ENCODE assay signal across 8 cellular contexts in genomic region chr13:99606322-99607089, GRCh38. TPM values are rescaled to one million over a fixed set of nuclear protein-coding genes. Genes with fewer than 3 reads are reported as not detected.
DNase-seq lines count a peak whose midpoint lies in the region; ATAC-seq and TF ChIP-seq lines count a peak whose summit lies in the region.

CLYBL (plus strand) TSS chr13:99606690.

- H3K36me3 Mint-ChIP-seq in natural killer cell = no peaks in the 10 kb centered on the region

- H3K4me3 Mint-ChIP-seq in natural killer cell = peak within 1 kb of the TSS; percentile 89

- H3K27me3 Mint-ChIP-seq in natural killer cell (ENCODE audit: low read depth in 2 of 2) = peaks cover 0 to 4% of the 10 kb centered on the region in 2 donors

- peaks cover 23 to 25% of the 10 kb centered on the region in 2 donors for H3K4me1 Mint-ChIP-seq in natural killer cell

- H3K79me2 ChIP-seq in fibroblast of lung (ENCODE audit: control insufficient read depth, insufficient read depth, low read length) = no peaks in the 10 kb centered on the region

- H3K4me1 ChIP-seq in Peyer's patch (peaks cover 0 to 6% (median 4%) of the 10 kb centered on the region in 4 donors), fibroblast of lung (ENCODE audit: control insufficient read depth, extremely low read depth, insufficient read depth, low read length) (no peaks in the 10 kb centered on the region)

- H3K27ac Mint-ChIP-seq in natural killer cell = peak within 1 kb of the TSS; percentile 78 to 88

- DNase-seq in DMS153 treated with DMSO at 0.1 percent for 48 hours (lab: John Stamatoyannopoulos, UW; ENCODE audit: unreplicated experiment) (peak; percentile 66), HuH-7 (ENCODE audit: low spot score) (peak; percentile 52), Peyer's patch (peak; percentile 91 to 96 (median 94)), fibroblast of lung (ENCODE audit: low read depth in 2 of 2) (peak; percentile 77 to 80), natural killer cell (peak; percentile 87)
- DNase-seq in activated T-helper 1 cell treated with anti-CD3 and anti-CD28 coated beads, Interleukin-2, amount 50 U/mL, for 16 hours (ENCODE audit: low read depth in 1 of 2, low spot score in 1 of 2) = peak; percentile 86 to 87
- peak; percentile 88 for DNase-seq in stimulated activated naive CD4-positive, alpha-beta T cell treated with Interleukin-2 at 50 U/mL for 16 hours (lab: John Stamatoyannopoulos, UW)

- peak; percentile 77 to 82 for TF ChIP-seq POLR2A in Peyer's patch (IDR thresholded peaks at IDR 0.05)

- TF ChIP-seq CTCF in Peyer's patch (IDR thresholded peaks at IDR 0.05) (no peak), fibroblast of lung (conservative IDR thresholded peaks at IDR 0.05 in 1 of 2, IDR thresholded peaks at IDR 0.05 in 1 of 2; ENCODE audit: low read depth in 1 of 2, low read length in 2 of 2) (no peak), natural killer cell (IDR thresholded peaks at IDR 0.05) (no peak)

- H3K27ac ChIP-seq in Peyer's patch (peak within 1 kb of the TSS; percentile 89 to 95 (median 92)), fibroblast of lung (ENCODE audit: insufficient read depth, low read length) (no peak within 1 kb of the TSS)

- peak within 1 kb of the TSS; percentile 71 to 91 (median 80) for H3K4me3 ChIP-seq in Peyer's patch
- peak within 1 kb of the TSS; percentile 56 to 85 (median 78) for H3K4me3 ChIP-seq in fibroblast of lung (replicated peaks in 1 of 4; ENCODE audit: control extremely low read depth in 1 of 4, insufficient read depth in 1 of 4, low read depth in 3 of 4, low read length in 4 of 4)

- no peaks in the 10 kb centered on the region for H3K27me3 ChIP-seq in Peyer's patch
- no peaks in the 10 kb centered on the region for H3K27me3 ChIP-seq in fibroblast of lung (ENCODE audit: control insufficient read depth, insufficient read depth, low read length)

- peak within 1 kb of the TSS; percentile 92 for H2AFZ ChIP-seq in fibroblast of lung (ENCODE audit: low read length)

- intact Hi-C loops in natural killer cell (cut with micrococcal nuclease) = loop anchor here (1.0 kb wide), 1 partner anchor 164 kb away; no protein-coding TSS in a partner anchor

- no peaks in the 10 kb centered on the region for H3K9me3 Mint-ChIP-seq in natural killer cell

- ATAC-seq in GM21526 (IDR thresholded peaks at IDR 0.05; ENCODE audit: low FRiP score, unreplicated experiment) (peak; percentile 81), natural killer cell (peak; percentile 93 to 97 (median 95))

- peak within 1 kb of the TSS; percentile 83 for H3K4me2 ChIP-seq in fibroblast of lung (ENCODE audit: extremely low read depth, insufficient read depth, low read length)

- no peaks in the 10 kb centered on the region for H4K20me1 ChIP-seq in fibroblast of lung (ENCODE audit: control insufficient read depth, extremely low read depth, insufficient read depth, low read length)

- no peaks in the 10 kb centered on the region for H3K36me3 ChIP-seq in Peyer's patch
- no peaks in the 10 kb centered on the region for H3K36me3 ChIP-seq in fibroblast of lung (ENCODE audit: control insufficient read depth, insufficient read depth, low read length)

- H3K9me3 ChIP-seq in Peyer's patch = no peaks in the 10 kb centered on the region
- H3K9me3 ChIP-seq in fibroblast of lung (ENCODE audit: control insufficient read depth, insufficient read depth, low read depth, low read length) = no peaks in the 10 kb centered on the region

- peak within 1 kb of the TSS; percentile 58 for H3K9ac ChIP-seq in fibroblast of lung (ENCODE audit: insufficient read depth, low read length)

RNA-seq across cellular contexts. Expression of gene CLYBL, which starts in this region (rescaled TPM):
- total RNA-seq in Peyer's patch (10 to 100 TPM; 19.8 to 29.9 (median 24.8) TPM), fibroblast of lung (1.3 and 1.8 TPM in 2 replicates), natural killer cell (1 to 10 TPM; 5.5 to 7.6 (median 6.1) TPM)
- 1.2 and 2.0 TPM in 2 replicates for polyA plus RNA-seq in fibroblast of lung
- 1.5 and 1.6 TPM in 2 replicates for polyA plus RNA-seq in fibroblast of lung (2012)
- polyA minus RNA-seq in fibroblast of lung (ENCODE audit: low replicate concordance) = not detected in 2 replicates
